ENCODE assay signal across 1 cellular context in genomic region chr1:171017431-171017830, GRCh38.
TF ChIP-seq lines count a peak whose summit lies in the region.

No MANE protein-coding gene starts in this region.

TF ChIP-seq in GM23338, 12 proteins besides CTCF, POLR2A, EP300 and RAD21 (continued from another document):
- TF ChIP-seq, protein P1, sequence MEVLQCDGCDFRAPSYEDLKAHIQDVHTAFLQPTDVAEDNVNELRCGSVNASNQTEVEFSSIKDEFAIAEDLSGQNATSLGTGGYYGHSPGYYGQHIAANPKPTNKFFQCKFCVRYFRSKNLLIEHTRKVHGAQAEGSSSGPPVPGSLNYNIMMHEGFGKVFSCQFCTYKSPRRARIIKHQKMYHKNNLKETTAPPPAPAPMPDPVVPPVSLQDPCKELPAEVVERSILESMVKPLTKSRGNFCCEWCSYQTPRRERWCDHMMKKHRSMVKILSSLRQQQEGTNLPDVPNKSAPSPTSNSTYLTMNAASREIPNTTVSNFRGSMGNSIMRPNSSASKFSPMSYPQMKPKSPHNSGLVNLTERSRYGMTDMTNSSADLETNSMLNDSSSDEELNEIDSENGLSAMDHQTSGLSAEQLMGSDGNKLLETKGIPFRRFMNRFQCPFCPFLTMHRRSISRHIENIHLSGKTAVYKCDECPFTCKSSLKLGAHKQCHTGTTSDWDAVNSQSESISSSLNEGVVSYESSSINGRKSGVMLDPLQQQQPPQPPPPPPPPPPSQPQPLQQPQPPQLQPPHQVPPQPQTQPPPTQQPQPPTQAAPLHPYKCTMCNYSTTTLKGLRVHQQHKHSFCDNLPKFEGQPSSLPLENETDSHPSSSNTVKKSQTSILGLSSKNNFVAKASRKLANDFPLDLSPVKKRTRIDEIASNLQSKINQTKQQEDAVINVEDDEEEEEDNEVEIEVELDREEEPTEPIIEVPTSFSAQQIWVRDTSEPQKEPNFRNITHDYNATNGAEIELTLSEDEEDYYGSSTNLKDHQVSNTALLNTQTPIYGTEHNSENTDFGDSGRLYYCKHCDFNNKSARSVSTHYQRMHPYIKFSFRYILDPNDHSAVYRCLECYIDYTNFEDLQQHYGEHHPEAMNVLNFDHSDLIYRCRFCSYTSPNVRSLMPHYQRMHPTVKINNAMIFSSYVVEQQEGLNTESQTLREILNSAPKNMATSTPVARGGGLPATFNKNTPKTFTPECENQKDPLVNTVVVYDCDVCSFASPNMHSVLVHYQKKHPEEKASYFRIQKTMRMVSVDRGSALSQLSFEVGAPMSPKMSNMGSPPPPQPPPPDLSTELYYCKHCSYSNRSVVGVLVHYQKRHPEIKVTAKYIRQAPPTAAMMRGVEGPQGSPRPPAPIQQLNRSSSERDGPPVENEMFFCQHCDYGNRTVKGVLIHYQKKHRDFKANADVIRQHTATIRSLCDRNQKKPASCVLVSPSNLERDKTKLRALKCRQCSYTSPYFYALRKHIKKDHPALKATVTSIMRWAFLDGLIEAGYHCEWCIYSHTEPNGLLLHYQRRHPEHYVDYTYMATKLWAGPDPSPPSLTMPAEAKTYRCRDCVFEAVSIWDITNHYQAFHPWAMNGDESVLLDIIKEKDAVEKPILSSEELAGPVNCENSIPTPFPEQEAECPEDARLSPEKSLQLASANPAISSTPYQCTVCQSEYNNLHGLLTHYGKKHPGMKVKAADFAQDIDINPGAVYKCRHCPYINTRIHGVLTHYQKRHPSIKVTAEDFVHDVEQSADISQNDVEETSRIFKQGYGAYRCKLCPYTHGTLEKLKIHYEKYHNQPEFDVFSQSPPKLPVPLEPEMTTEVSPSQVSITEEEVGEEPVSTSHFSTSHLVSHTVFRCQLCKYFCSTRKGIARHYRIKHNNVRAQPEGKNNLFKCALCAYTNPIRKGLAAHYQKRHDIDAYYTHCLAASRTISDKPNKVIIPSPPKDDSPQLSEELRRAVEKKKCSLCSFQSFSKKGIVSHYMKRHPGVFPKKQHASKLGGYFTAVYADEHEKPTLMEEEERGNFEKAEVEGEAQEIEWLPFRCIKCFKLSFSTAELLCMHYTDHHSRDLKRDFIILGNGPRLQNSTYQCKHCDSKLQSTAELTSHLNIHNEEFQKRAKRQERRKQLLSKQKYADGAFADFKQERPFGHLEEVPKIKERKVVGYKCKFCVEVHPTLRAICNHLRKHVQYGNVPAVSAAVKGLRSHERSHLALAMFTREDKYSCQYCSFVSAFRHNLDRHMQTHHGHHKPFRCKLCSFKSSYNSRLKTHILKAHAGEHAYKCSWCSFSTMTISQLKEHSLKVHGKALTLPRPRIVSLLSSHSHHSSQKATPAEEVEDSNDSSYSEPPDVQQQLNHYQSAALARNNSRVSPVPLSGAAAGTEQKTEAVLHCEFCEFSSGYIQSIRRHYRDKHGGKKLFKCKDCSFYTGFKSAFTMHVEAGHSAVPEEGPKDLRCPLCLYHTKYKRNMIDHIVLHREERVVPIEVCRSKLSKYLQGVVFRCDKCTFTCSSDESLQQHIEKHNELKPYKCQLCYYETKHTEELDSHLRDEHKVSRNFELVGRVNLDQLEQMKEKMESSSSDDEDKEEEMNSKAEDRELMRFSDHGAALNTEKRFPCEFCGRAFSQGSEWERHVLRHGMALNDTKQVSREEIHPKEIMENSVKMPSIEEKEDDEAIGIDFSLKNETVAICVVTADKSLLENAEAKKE (CRISPR knock-in tag; IDR thresholded peaks at IDR 0.05) = no peak
- TF ChIP-seq STAT1 (IDR thresholded peaks at IDR 0.05; ENCODE audit: unreplicated experiment) = no peak
